1 cellular context compared by ENCODE assay signal in genomic region chr20:47970282-47970903, GRCh38.
A peak's percentile ranks its signal among the peaks of the same experiment; 100 is the strongest.
TF ChIP-seq lines count a peak whose summit lies in the region.

No MANE protein-coding gene starts in this region.

TF ChIP-seq in HepG2, 621 proteins besides CTCF, POLR2A, EP300 and RAD21 (continued from another document):
- TF ChIP-seq ZBTB10 (CRISPR knock-in tag; IDR thresholded peaks at IDR 0.05; ENCODE audit: borderline replicate concordance) (peak; percentile 27; the same call in 1 of the 2 replicates), ZKSCAN5 (CRISPR knock-in tag; IDR thresholded peaks at IDR 0.05) (peak; percentile 97), SKI (IDR thresholded peaks at IDR 0.05; ENCODE audit: partially characterized antibody) (no peak), ZNF431 (CRISPR knock-in tag; IDR thresholded peaks at IDR 0.05; ENCODE audit: borderline replicate concordance, low read depth) (no peak), MAX (IDR thresholded peaks at IDR 0.05) (peak; percentile 63), JUN (CRISPR knock-in tag; IDR thresholded peaks at IDR 0.05) (peak; percentile 35; the same call in 1 of the 2 replicates), FOXC1 (CRISPR knock-in tag; IDR thresholded peaks at IDR 0.05; ENCODE audit: borderline replicate concordance) (no peak), ETV5 (CRISPR knock-in tag; IDR thresholded peaks at IDR 0.05; ENCODE audit: borderline replicate concordance) (peak; percentile 27; the same call in 1 of the 2 replicates), ZMYM3 (CRISPR knock-in tag; IDR thresholded peaks at IDR 0.05) (0 out of 2 replicates have a peak, but pooled peaks have one; percentile 10), ZNF234 (CRISPR knock-in tag; conservative IDR thresholded peaks at IDR 0.05) (no peak), XRCC5 (optimal IDR thresholded peaks at IDR 0.05; ENCODE audit: low read length) (peak; percentile 61), ZNF687 (CRISPR knock-in tag; IDR thresholded peaks at IDR 0.05) (peak; percentile 81), IRF9 (CRISPR knock-in tag; IDR thresholded peaks at IDR 0.05; ENCODE audit: borderline replicate concordance) (peak; percentile 48; the same call in 1 of the 2 replicates), PATZ1 (CRISPR knock-in tag; IDR thresholded peaks at IDR 0.05) (peak; percentile 72), ZNF256 (CRISPR knock-in tag; conservative IDR thresholded peaks at IDR 0.05) (no peak), RNF2 (conservative IDR thresholded peaks at IDR 0.05; ENCODE audit: low read depth) (peak; percentile 67; the same call in 1 of the 2 replicates), FOSL2 (CRISPR knock-in tag; IDR thresholded peaks at IDR 0.05) (peak; percentile 93), FOSL1 (CRISPR knock-in tag; IDR thresholded peaks at IDR 0.05; ENCODE audit: borderline replicate concordance) (peak; percentile 71; the same call in 1 of the 2 replicates), ATF3 (CRISPR knock-in tag; IDR thresholded peaks at IDR 0.05) (peak; percentile 67), RXRA (CRISPR knock-in tag; IDR thresholded peaks at IDR 0.05) (peak; percentile 77), KLF12 (CRISPR knock-in tag; IDR thresholded peaks at IDR 0.05; ENCODE audit: borderline replicate concordance) (no peak), ZNF44 (CRISPR knock-in tag; IDR thresholded peaks at IDR 0.05) (no peak), CBX1 (IDR thresholded peaks at IDR 0.05; ENCODE audit: low read depth) (no peak), ZNF230 (CRISPR knock-in tag; IDR thresholded peaks at IDR 0.05) (no peak)
- TF ChIP-seq, protein P1, sequence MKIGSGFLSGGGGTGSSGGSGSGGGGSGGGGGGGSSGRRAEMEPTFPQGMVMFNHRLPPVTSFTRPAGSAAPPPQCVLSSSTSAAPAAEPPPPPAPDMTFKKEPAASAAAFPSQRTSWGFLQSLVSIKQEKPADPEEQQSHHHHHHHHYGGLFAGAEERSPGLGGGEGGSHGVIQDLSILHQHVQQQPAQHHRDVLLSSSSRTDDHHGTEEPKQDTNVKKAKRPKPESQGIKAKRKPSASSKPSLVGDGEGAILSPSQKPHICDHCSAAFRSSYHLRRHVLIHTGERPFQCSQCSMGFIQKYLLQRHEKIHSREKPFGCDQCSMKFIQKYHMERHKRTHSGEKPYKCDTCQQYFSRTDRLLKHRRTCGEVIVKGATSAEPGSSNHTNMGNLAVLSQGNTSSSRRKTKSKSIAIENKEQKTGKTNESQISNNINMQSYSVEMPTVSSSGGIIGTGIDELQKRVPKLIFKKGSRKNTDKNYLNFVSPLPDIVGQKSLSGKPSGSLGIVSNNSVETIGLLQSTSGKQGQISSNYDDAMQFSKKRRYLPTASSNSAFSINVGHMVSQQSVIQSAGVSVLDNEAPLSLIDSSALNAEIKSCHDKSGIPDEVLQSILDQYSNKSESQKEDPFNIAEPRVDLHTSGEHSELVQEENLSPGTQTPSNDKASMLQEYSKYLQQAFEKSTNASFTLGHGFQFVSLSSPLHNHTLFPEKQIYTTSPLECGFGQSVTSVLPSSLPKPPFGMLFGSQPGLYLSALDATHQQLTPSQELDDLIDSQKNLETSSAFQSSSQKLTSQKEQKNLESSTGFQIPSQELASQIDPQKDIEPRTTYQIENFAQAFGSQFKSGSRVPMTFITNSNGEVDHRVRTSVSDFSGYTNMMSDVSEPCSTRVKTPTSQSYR (CRISPR knock-in tag; IDR thresholded peaks at IDR 0.05; ENCODE audit: borderline replicate concordance) = 0 out of 2 replicates have a peak, but pooled peaks have one; percentile 16
